Comparison of ENCODE assay signal across 26 cellular contexts in genomic region chr15:70172124-70172523, GRCh38.
"Had no signal": no experiment of that assay in that cellular context is flagged by ENCODE, and none has a peak within 500 bp of the region (broad histone marks: within the 10 kb centered on the region; RNA-seq: fewer than 3 reads in every experiment).

No MANE protein-coding gene starts in this region.

- FAIRE-seq: astrocyte, endothelial cell of umbilical vein, keratinocyte had no signal

- H3K27ac ChIP-seq: brain microvascular endothelial cell, gastroesophageal sphincter, hepatocyte, lower lobe of right lung, neutrophil, sigmoid colon, testis, transverse colon, uterus had no signal

- H3K4me1 ChIP-seq: lower lobe of right lung, transverse colon, uterus had no signal

- DNase-seq: activated B cell treated with CpG ODN at 0.5 μM for 24 hours; activated CD8-positive, alpha-beta memory T cell treated with anti-CD3 and anti-CD28 coated beads, Interleukin-2, amount 10 ng/mL, durations not matched to agents 7 days and 5 days; activated CD8-positive, alpha-beta T cell treated with anti-CD3 and anti-CD28 coated beads, Interleukin-2, amount 10 ng/mL, durations not matched to agents 7 days and 5 days; activated effector memory CD4-positive, alpha-beta T cell treated with Interleukin-2 at 50 U/mL for 16 hours; activated naive CD4-positive, alpha-beta T cell treated with Interleukin-2 at 50 U/mL for 16 hours; activated naive CD8-positive, alpha-beta T cell treated with anti-CD3 and anti-CD28 coated beads, Interleukin-2, amount 10 ng/mL, durations not matched to agents 7 days and 5 days; brain microvascular endothelial cell; caudate nucleus; cortex of kidney; effector memory CD8-positive, alpha-beta T cell; left colon; lower lobe of right lung; mesenchymal stem cell; nephron progenitor cell; sigmoid colon; stimulated activated naive CD8-positive, alpha-beta T cell treated with anti-CD3 and anti-CD28 coated beads, Interleukin-15, Interleukin-2, amounts not matched to agents 100 U/mL and 50 U/mL, for 24 hours; T-helper 1 cell; testis; transverse colon; uterus had no signal

- H3K79me2 ChIP-seq: hepatocyte had no signal

- ATAC-seq: activated CD8-positive, alpha-beta memory T cell treated with anti-CD3 and anti-CD28 coated beads, Interleukin-2, amount 10 ng/mL, durations not matched to agents 7 days and 5 days; activated CD8-positive, alpha-beta T cell treated with anti-CD3 and anti-CD28 coated beads, Interleukin-2, amount 10 ng/mL, durations not matched to agents 7 days and 5 days; effector memory CD8-positive, alpha-beta T cell; gastroesophageal sphincter; left colon; stimulated activated naive CD8-positive, alpha-beta T cell treated with anti-CD3 and anti-CD28 coated beads, Interleukin-15, Interleukin-2, amounts not matched to agents 100 U/mL and 50 U/mL, for 24 hours had no signal

- H3K36me3 ChIP-seq: brain microvascular endothelial cell, gastroesophageal sphincter, lower lobe of right lung, neutrophil, sigmoid colon, transverse colon, uterus had no signal

- H3K4me3 ChIP-seq: gastroesophageal sphincter, hepatocyte, lower lobe of right lung, sigmoid colon, testis, transverse colon, uterus had no signal

- H3K9me3 ChIP-seq: gastroesophageal sphincter, lower lobe of right lung, neutrophil, sigmoid colon, testis, transverse colon, uterus had no signal

- H3K27me3 ChIP-seq: gastroesophageal sphincter, hepatocyte, neutrophil, sigmoid colon, testis, transverse colon, uterus had no signal
